Comparison of ENCODE assay signal across 14 cellular contexts in genomic region chr5:116374434-116374852, GRCh38.
DNase-seq lines count a peak whose midpoint lies in the region; ATAC-seq and TF ChIP-seq lines count a peak whose summit lies in the region.
"Had no signal": no experiment of that assay in that cellular context is flagged by ENCODE, and none has a peak within 500 bp of the region (broad histone marks: within the 10 kb centered on the region; RNA-seq: fewer than 3 reads in every experiment).

No MANE protein-coding gene starts in this region.

- no peak for TF ChIP-seq POLR2A in Peyer's patch (IDR thresholded peaks at IDR 0.05)

- TF ChIP-seq CTCF in GM10248 (IDR thresholded peaks at IDR 0.05; ENCODE audit: control extremely low read depth, extremely low read depth, low read depth, missing control alignments) (no peak), Peyer's patch (IDR thresholded peaks at IDR 0.05) (no peak)

- no peaks in the 10 kb centered on the region for H3K4me1 ChIP-seq in Peyer's patch

- ATAC-seq in GM19023 (IDR thresholded peaks at IDR 0.05; ENCODE audit: unreplicated experiment) = peak; percentile 65
- peak; percentile 75 for ATAC-seq in HG02763 (IDR thresholded peaks at IDR 0.05; ENCODE audit: unreplicated experiment)
- ATAC-seq in HG03565 (IDR thresholded peaks at IDR 0.05; ENCODE audit: unreplicated experiment) = peak; percentile 87
- ATAC-seq: effector memory CD8-positive, alpha-beta T cell had no signal

- H3K27ac ChIP-seq in Peyer's patch = no peak overlapping the region

- POLR2A ChIA-PET in GM10248 (lab: Yijun Ruan, JAX) = no interaction called here

- CTCF ChIA-PET in GM10248 (lab: Yijun Ruan, JAX) = interaction anchor here (1.2 to 2.0 kb wide), 4 partner anchors 9 to 237 kb away, joined by 3 to 8 read pairs (median 4); no protein-coding TSS in a partner anchor

- DNase-seq in GM10248 (ENCODE audit: extremely low spot score) = peak; percentile 39
- DNase-seq in activated CD8-positive, alpha-beta memory T cell treated with anti-CD3 and anti-CD28 coated beads for 24 hours = no peak
- no peak for DNase-seq in Peyer's patch
- no peak for DNase-seq in germinal center (ENCODE audit: low spot score)
- no peak for DNase-seq in NCI-H1417 treated with DMSO at 0.1 percent for 48 hours (lab: John Stamatoyannopoulos, UW)
- DNase-seq: activated CD4-positive, alpha-beta T cell treated with anti-CD3 and anti-CD28 coated beads, Interleukin-2, amount 50 U/mL, for 4 hours; activated gamma-delta T cell; effector memory CD8-positive, alpha-beta T cell; IMR-90; NCI-H1436 treated with DMSO at 0.1 percent for 48 hours; stimulated activated CD4-positive, alpha-beta T cell treated with anti-CD3 and anti-CD28 coated beads, Interleukin-1b, Interleukin-23, amount 100 ng/mL, for 48 hours had no signal

- no peaks in the 10 kb centered on the region for H3K27me3 ChIP-seq in Peyer's patch

- H3K9me3 ChIP-seq in Peyer's patch = no peaks in the 10 kb centered on the region

- H3K36me3 ChIP-seq in Peyer's patch = no peaks in the 10 kb centered on the region

- no peak overlapping the region for H3K4me3 ChIP-seq in Peyer's patch
